ENCODE assay signal across 20 cellular contexts in the genomic region with DNA sequence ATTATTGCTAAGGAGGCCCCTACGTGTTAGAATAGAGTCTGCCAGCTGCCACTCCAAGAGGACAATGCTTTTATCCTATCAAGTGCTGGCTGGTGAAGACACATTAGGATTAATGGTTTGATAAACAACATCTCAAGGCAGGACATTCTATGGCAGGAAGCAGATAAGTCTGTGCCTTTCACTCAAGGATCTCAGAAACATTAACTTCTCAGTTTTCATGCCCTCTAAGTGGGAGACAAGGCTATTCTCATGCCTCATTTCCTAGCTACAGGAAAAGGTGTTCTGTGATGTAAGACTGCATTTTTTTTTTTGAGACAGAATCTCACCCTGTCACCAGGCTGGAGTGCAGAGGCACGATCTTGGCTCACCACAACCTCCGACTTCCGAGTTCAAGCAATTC. TPM values are rescaled to one million over a fixed set of nuclear protein-coding genes. Genes with fewer than 3 reads are reported as not detected.
DNase-seq lines count a peak whose midpoint lies in the region; ATAC-seq and TF ChIP-seq lines count a peak whose summit lies in the region.
"Had no signal": no experiment of that assay in that cellular context is flagged by ENCODE, and none has a peak within 500 bp of the region (broad histone marks: within the 10 kb centered on the region; RNA-seq: fewer than 3 reads in every experiment).

No MANE protein-coding gene starts in this region.

- no peak for TF ChIP-seq CTCF in WERI-Rb-1 (IDR thresholded peaks at IDR 0.05; ENCODE audit: low read depth, low read length)

- peak; percentile 49 for DNase-seq in NCI-H2171 treated with DMSO at 0.1 percent for 48 hours (lab: John Stamatoyannopoulos, UW)
- DNase-seq in NCI-H2171 (lab: John Stamatoyannopoulos, UW): no peak
- DNase-seq in NCI-H524 treated with DMSO at 0.1 percent for 48 hours (lab: John Stamatoyannopoulos, UW): peak; percentile 72
- peak; percentile 26 for DNase-seq in WERI-Rb-1
- no peak for DNase-seq in activated T-cell treated with anti-CD3 and anti-CD28 coated beads, Interleukin-2, amount 50 U/mL, for 4 hours
- DNase-seq: CD4-positive, alpha-beta T cell; DMS153; EL; H9; NCI-H1105; NCI-H1694 treated with DMSO at 0.1 percent for 48 hours; NCI-H226; NCI-H526; NK-92 treated with Interleukin-12 subunit alpha and Interleukin-12 subunit beta, amount 100 ng/mL, for 24 hours had no signal

- H3K27me3 ChIP-seq in WERI-Rb-1 (ENCODE audit: insufficient read depth, low read depth, severe bottlenecking): no peaks in the 10 kb centered on the region

- no peaks in the 10 kb centered on the region for H3K9me3 ChIP-seq in WERI-Rb-1 (ENCODE audit: severe bottlenecking)
- H3K9me3 ChIP-seq: A549 had no signal

- H3K27me3 Mint-ChIP-seq in activated T-cell treated with anti-CD3 and anti-CD28 coated beads, Interleukin-2, amount 50 U/mL, for 4 hours (ENCODE audit: low read depth): peaks cover 11% of the 10 kb centered on the region

- H3K4me1 Mint-ChIP-seq in activated T-cell treated with anti-CD3 and anti-CD28 coated beads, Interleukin-2, amount 50 U/mL, for 4 hours (ENCODE audit: low read depth): no peaks in the 10 kb centered on the region

- H3K27ac ChIP-seq in WERI-Rb-1: no peak overlapping the region
- H3K27ac ChIP-seq: A549 had no signal

- no peak overlapping the region for H3K4me3 Mint-ChIP-seq in activated T-cell treated with anti-CD3 and anti-CD28 coated beads, Interleukin-2, amount 50 U/mL, for 4 hours
- H3K4me3 Mint-ChIP-seq: CD4-positive, alpha-beta T cell; H9 had no signal

- no peaks in the 10 kb centered on the region for H3K36me3 Mint-ChIP-seq in activated T-cell treated with anti-CD3 and anti-CD28 coated beads, Interleukin-2, amount 50 U/mL, for 4 hours (ENCODE audit: insufficient read depth)

- H3K9me3 Mint-ChIP-seq in activated T-cell treated with anti-CD3 and anti-CD28 coated beads, Interleukin-2, amount 50 U/mL, for 4 hours: no peaks in the 10 kb centered on the region
- H3K9me3 Mint-ChIP-seq: CD4-positive, alpha-beta T cell; H9 had no signal

- H3K36me3 ChIP-seq in WERI-Rb-1: no peaks in the 10 kb centered on the region

- no peak for ATAC-seq in activated T-cell treated with anti-CD3 and anti-CD28 coated beads, Interleukin-2, amount 50 U/mL, for 4 hours
- no peak for ATAC-seq in HG03139 (IDR thresholded peaks at IDR 0.05; ENCODE audit: unreplicated experiment)
- ATAC-seq in HG03469 (IDR thresholded peaks at IDR 0.05; ENCODE audit: unreplicated experiment): no peak
- ATAC-seq: A549, GM12878, K562, Right ventricle myocardium inferior had no signal

- H3K4me3 ChIP-seq in WERI-Rb-1 (ENCODE audit: low read depth, low read length): no peak overlapping the region
- H3K4me3 ChIP-seq: A549, GM12878, K562 had no signal

RNA-seq across cellular contexts. Expression of gene TIMP3, which starts 23.5 kb away (rescaled TPM):
- 1 to 10 TPM; 1.1 to 2.3 (median 1.5) TPM for total RNA-seq in activated T-cell treated with anti-CD3 and anti-CD28 coated beads, Interleukin-2, amount 50 U/mL, for 4 hours

Comparison
In these comparisons a context has a peak if more than half of its experiments do, and no peak if none do; other contexts are left out.
1. DNase-seq: peak in NCI-H2171 treated with DMSO at 0.1 percent for 48 hours (single experiment), NCI-H524 treated with DMSO at 0.1 percent for 48 hours (single experiment) and WERI-Rb-1 (single experiment); none in NCI-H2171 (single experiment) and activated T-cell treated with anti-CD3 and anti-CD28 coated beads, Interleukin-2, amount 50 U/mL, for 4 hours (single experiment).